28 cellular contexts compared by ENCODE assay signal in the genomic region with DNA sequence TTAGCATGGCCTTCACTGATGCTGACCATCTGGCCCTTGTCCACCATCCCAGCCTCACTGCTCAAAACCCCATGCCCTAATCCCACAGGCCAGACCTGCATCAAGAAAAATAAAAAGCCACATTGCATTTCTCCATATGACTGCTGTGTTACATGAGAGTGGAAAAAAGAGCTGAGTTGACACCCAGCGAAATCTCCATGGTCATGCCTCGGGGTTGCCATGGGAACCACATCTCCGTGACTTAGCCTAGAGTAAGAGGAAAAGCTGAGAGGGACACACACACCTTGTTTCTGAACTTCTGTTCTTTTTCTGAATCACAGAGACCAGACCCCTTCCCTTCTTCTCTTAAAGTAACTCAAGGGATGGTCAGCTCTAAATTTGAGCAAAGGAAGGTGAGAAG.
DNase-seq lines count a peak whose midpoint lies in the region; ATAC-seq, FAIRE-seq and TF ChIP-seq lines count a peak whose summit lies in the region.
"Had no signal": no experiment of that assay in that cellular context is flagged by ENCODE, and none has a peak within 500 bp of the region (broad histone marks: within the 10 kb centered on the region; RNA-seq: fewer than 3 reads in every experiment).

No MANE protein-coding gene starts in this region.

- no peak for DNase-seq in A549 (ENCODE audit: low read depth in 1 of 2, low spot score in 1 of 2)
- peak; percentile 11 for DNase-seq in Ammon's horn (ENCODE audit: low spot score)
- DNase-seq in middle frontal gyrus (ENCODE audit: extremely low spot score, low spot score) = peak; percentile 8
- no peak for DNase-seq in ureter (ENCODE audit: low spot score)
- DNase-seq in upper lobe of right lung = no peak
- no peak for DNase-seq in HEK293T (ENCODE audit: extremely low spot score)
- DNase-seq: activated CD8-positive, alpha-beta T cell treated with anti-CD3 and anti-CD28 coated beads for 36 hours; activated gamma-delta T cell treated with Interleukin-2 at 50 U/mL for 16 hours; activated T-cell treated with anti-CD3 and anti-CD28 coated beads for 4 hours; brain microvascular endothelial cell; CD4-positive, alpha-beta T cell; effector CD8-positive, alpha-beta T cell; foreskin fibroblast; GM23248; heart left ventricle; Karpas-422; left colon; MV-4-11; naive thymus-derived CD4-positive, alpha-beta T cell; NCI-H2029; PC-9; SHP77 treated with DMSO at 0.1 percent for 48 hours; stimulated activated CD4-positive, alpha-beta T cell treated with anti-CD3 and anti-CD28 coated beads, Interleukin-4, amount 100 ng/mL, for 4 hours had no signal

- no peaks in the 10 kb centered on the region for H3K36me3 Mint-ChIP-seq in activated T-helper 17 cell treated with anti-CD3 and anti-CD28 coated beads, Interleukin-2, amount 50 U/mL, for 72 hours (ENCODE audit: low read depth)
- H3K36me3 Mint-ChIP-seq: naive thymus-derived CD4-positive, alpha-beta T cell; WTC11 had no signal

- 83% methylated on average over 3 of the region's 3 CpGs for WGBS in A549 (ENCODE audit: missing lambda C conversion rate)

- TF ChIP-seq POLR2A in A549 (IDR thresholded peaks at IDR 0.05; ENCODE audit: low read length) = no peak

- no peak overlapping the region for H3K4me2 ChIP-seq in A549
- H3K4me2 ChIP-seq: PC-9 had no signal

- H3K9me3 Mint-ChIP-seq in activated T-helper 17 cell treated with anti-CD3 and anti-CD28 coated beads, Interleukin-2, amount 50 U/mL, for 72 hours = no peaks in the 10 kb centered on the region
- H3K9me3 Mint-ChIP-seq: activated CD8-positive, alpha-beta T cell treated with anti-CD3 and anti-CD28 coated beads for 36 hours; CD4-positive, alpha-beta T cell; stimulated activated naive CD8-positive, alpha-beta T cell treated with anti-CD3 and anti-CD28 coated beads, Interleukin-15, Interleukin-2, amounts not matched to agents 100 ng/mL and 50 ng/mL, for 24 hours; WTC11 had no signal

- ATAC-seq in A549 (no peak), upper lobe of right lung (no peak)
- ATAC-seq in activated T-helper 17 cell treated with anti-CD3 and anti-CD28 coated beads, Interleukin-2, amount 50 U/mL, for 72 hours (replicated peaks) = peak; percentile 71
- ATAC-seq: activated CD8-positive, alpha-beta T cell treated with anti-CD3 and anti-CD28 coated beads for 36 hours; heart left ventricle; left colon; naive thymus-derived CD4-positive, alpha-beta T cell; WTC11 had no signal

- H3K27me3 ChIP-seq in upper lobe of right lung = no peaks in the 10 kb centered on the region
- H3K27me3 ChIP-seq: tibial nerve had no signal

- no peak overlapping the region for H3K4me3 ChIP-seq in A549
- no peak overlapping the region for H3K4me3 ChIP-seq in upper lobe of right lung
- H3K4me3 ChIP-seq: GM23248, heart left ventricle, PC-9, tibial nerve had no signal

- CTCF ChIA-PET in A549 (lab: Yijun Ruan, JAX) = no interaction called here
- CTCF ChIA-PET in HEK293T (lab: Yijun Ruan, JAX) = no interaction called here

- FAIRE-seq in A549 (lab: Jason Lieb, UNC) = no peak
- FAIRE-seq: HTR-8/SVneo had no signal

- H3K9me3 ChIP-seq in A549 = no peaks in the 10 kb centered on the region
- H3K9me3 ChIP-seq in upper lobe of right lung = no peaks in the 10 kb centered on the region
- H3K9me3 ChIP-seq: heart left ventricle, tibial nerve had no signal

- H3K36me3 ChIP-seq in upper lobe of right lung = no peaks in the 10 kb centered on the region
- H3K36me3 ChIP-seq: brain microvascular endothelial cell, heart left ventricle, tibial nerve had no signal

- POLR2A ChIA-PET in A549 (lab: Yijun Ruan, JAX) (interaction anchor here (0.8 kb wide), 1 partner anchor 14 kb away, joined by 3 read pairs; no protein-coding TSS in a partner anchor), HEK293T (lab: Yijun Ruan, JAX) (no interaction called here)

- TF ChIP-seq RAD21 in A549 (conservative IDR thresholded peaks at IDR 0.05 in 1 of 2, IDR thresholded peaks at IDR 0.05 in 1 of 2) = no peak

- no peak overlapping the region for H3K27ac ChIP-seq in A549
- H3K27ac ChIP-seq in upper lobe of right lung = no peak overlapping the region
- H3K27ac ChIP-seq: brain microvascular endothelial cell, GM23248, heart left ventricle, PC-9, tibial nerve had no signal

- intact Hi-C loops in upper lobe of right lung (cut with DNase I) = no loop called here

- no peak overlapping the region for H3K27ac Mint-ChIP-seq in activated T-helper 17 cell treated with anti-CD3 and anti-CD28 coated beads, Interleukin-2, amount 50 U/mL, for 72 hours
- H3K27ac Mint-ChIP-seq: activated CD8-positive, alpha-beta T cell treated with anti-CD3 and anti-CD28 coated beads for 36 hours; CD4-positive, alpha-beta T cell; naive thymus-derived CD4-positive, alpha-beta T cell; stimulated activated naive CD8-positive, alpha-beta T cell treated with anti-CD3 and anti-CD28 coated beads, Interleukin-15, Interleukin-2, amounts not matched to agents 100 ng/mL and 50 ng/mL, for 24 hours; WTC11 had no signal

- TF ChIP-seq CTCF in A549 (IDR thresholded peaks at IDR 0.05) = no peak
- TF ChIP-seq CTCF in upper lobe of right lung (IDR thresholded peaks at IDR 0.05) = no peak

- no peaks in the 10 kb centered on the region for H3K4me1 Mint-ChIP-seq in activated T-helper 17 cell treated with anti-CD3 and anti-CD28 coated beads, Interleukin-2, amount 50 U/mL, for 72 hours

- peaks cover 3% of the 10 kb centered on the region for H3K27me3 Mint-ChIP-seq in activated T-helper 17 cell treated with anti-CD3 and anti-CD28 coated beads, Interleukin-2, amount 50 U/mL, for 72 hours
- H3K27me3 Mint-ChIP-seq: activated CD8-positive, alpha-beta T cell treated with anti-CD3 and anti-CD28 coated beads for 36 hours; CD4-positive, alpha-beta T cell; stimulated activated naive CD8-positive, alpha-beta T cell treated with anti-CD3 and anti-CD28 coated beads, Interleukin-15, Interleukin-2, amounts not matched to agents 100 ng/mL and 50 ng/mL, for 24 hours had no signal

- H3K4me3 Mint-ChIP-seq in activated T-helper 17 cell treated with anti-CD3 and anti-CD28 coated beads, Interleukin-2, amount 50 U/mL, for 72 hours = no peak overlapping the region
- H3K4me3 Mint-ChIP-seq: activated CD8-positive, alpha-beta T cell treated with anti-CD3 and anti-CD28 coated beads for 36 hours; CD4-positive, alpha-beta T cell; naive thymus-derived CD4-positive, alpha-beta T cell; stimulated activated naive CD8-positive, alpha-beta T cell treated with anti-CD3 and anti-CD28 coated beads, Interleukin-15, Interleukin-2, amounts not matched to agents 100 ng/mL and 50 ng/mL, for 24 hours; WTC11 had no signal

- 0 out of 3 replicates have a peak, but pooled peaks cover 2% of the 10 kb centered on the region for H3K4me1 ChIP-seq in A549
- no peaks in the 10 kb centered on the region for H3K4me1 ChIP-seq in upper lobe of right lung
- H3K4me1 ChIP-seq: heart left ventricle had no signal

- TF ChIP-seq EP300 in A549 (IDR thresholded peaks at IDR 0.05) = no peak

TF ChIP-seq in A549, 52 proteins besides CTCF, POLR2A, EP300 and RAD21:
- peak; percentile 11 for TF ChIP-seq MAFK (IDR thresholded peaks at IDR 0.05; ENCODE audit: partially characterized antibody)
- TF ChIP-seq JUN (IDR thresholded peaks at IDR 0.05) = no peak

TF ChIP-seq in HEK293T, 16 proteins besides CTCF, POLR2A, EP300 and RAD21:
- TF ChIP-seq ELF4 (IDR thresholded peaks at IDR 0.05) = no peak
- TF ChIP-seq TARDBP (IDR thresholded peaks at IDR 0.05) = no peak
- no peak for TF ChIP-seq PKNOX1 (IDR thresholded peaks at IDR 0.05)
- no peak for TF ChIP-seq FOXM1 (IDR thresholded peaks at IDR 0.05; ENCODE audit: borderline replicate concordance)
- TF ChIP-seq NFRKB (IDR thresholded peaks at IDR 0.05) = no peak
- no peak for TF ChIP-seq ARNT (IDR thresholded peaks at IDR 0.05)
- no peak for TF ChIP-seq FOXK2 (IDR thresholded peaks at IDR 0.05)
- TF ChIP-seq L3MBTL2 (conservative IDR thresholded peaks at IDR 0.05) = no peak
- no peak for TF ChIP-seq SUZ12 (IDR thresholded peaks at IDR 0.05)
- no peak for TF ChIP-seq SP1 (IDR thresholded peaks at IDR 0.05)

Comparison
In these comparisons a context has a peak if more than half of its experiments do, and no peak if none do; other contexts are left out.
1. DNase-seq: peak in Ammon's horn (single experiment) and middle frontal gyrus (single experiment); none in A549 (0 of 2), ureter (single experiment), upper lobe of right lung (single experiment) and HEK293T (single experiment).